8 cellular contexts compared by ENCODE assay signal in genomic region chr10:60549686-60550085, GRCh38.
DNase-seq lines count a peak whose midpoint lies in the region; ATAC-seq, FAIRE-seq and TF ChIP-seq lines count a peak whose summit lies in the region.

No MANE protein-coding gene starts in this region.

- no peaks in the 10 kb centered on the region for H3K36me3 ChIP-seq in BE2C
- no peaks in the 10 kb centered on the region for H3K36me3 ChIP-seq in GM23248 (ENCODE audit: low read depth)
- no peaks in the 10 kb centered on the region for H3K36me3 ChIP-seq in PC-9 (ENCODE audit: low read depth)

- CTCF ChIA-PET in PC-9 (lab: Charles Lee), result interaction anchor here (0.7 kb wide), 1 partner anchor 65 kb away, joined by 3 read pairs; no protein-coding TSS in a partner anchor

- H3K27me3 ChIP-seq in BE2C (no peaks in the 10 kb centered on the region), GM23248 (replicated peaks; ENCODE audit: insufficient read depth) (no peaks in the 10 kb centered on the region), PC-9 (ENCODE audit: insufficient read depth, low read depth) (no peaks in the 10 kb centered on the region)

- H3K9me3 ChIP-seq in BE2C (no peaks in the 10 kb centered on the region), GM23248 (ENCODE audit: low read depth) (no peaks in the 10 kb centered on the region), PC-9 (ENCODE audit: insufficient read depth, low read depth) (0 out of 2 replicates have a peak, but pooled peaks cover 3% of the 10 kb centered on the region)

- H3K4me3 ChIP-seq in BE2C (ENCODE audit: low read depth, low read length) (no peak overlapping the region), GM23248 (no peak overlapping the region), PC-9 (no peak overlapping the region)

- no TSS peak for BruUV-seq in PC-9 (replicated peaks; lab: Mats Ljungman, UMichigan)

- H3K79me2 ChIP-seq in GM23248 (ENCODE audit: insufficient read depth) (no peaks in the 10 kb centered on the region), PC-9 (ENCODE audit: low read depth) (no peaks in the 10 kb centered on the region)

- no peaks in the 10 kb centered on the region for H3F3A ChIP-seq in GM23248 (ENCODE audit: insufficient read depth)
- no peaks in the 10 kb centered on the region for H3F3A ChIP-seq in PC-9 (ENCODE audit: insufficient read depth, low read depth)

- POLR2A ChIA-PET in PC-9 (lab: Charles Lee; ENCODE audit: unreplicated experiment), result no interaction called here

- TF ChIP-seq CTCF in BE2C (IDR thresholded peaks at IDR 0.05; ENCODE audit: low read depth, low read length) (peak; percentile 54), PC-9 (conservative IDR thresholded peaks at IDR 0.05) (peak; percentile 63)

- no peak for ATAC-seq in GM21576 (IDR thresholded peaks at IDR 0.05; ENCODE audit: unreplicated experiment)

- in situ Hi-C loops in GM23248 (cut with MboI), result no loop called here

- H4K20me1 ChIP-seq in GM23248 (ENCODE audit: insufficient read depth) (no peaks in the 10 kb centered on the region), PC-9 (ENCODE audit: insufficient read depth) (no peaks in the 10 kb centered on the region)

- intact Hi-C loops in PC-9 (cut with micrococcal nuclease; ENCODE audit: unreplicated experiment), result loop anchor here (1.0 to 5.0 kb wide), 2 partner anchors 98 to 218 kb away; no protein-coding TSS in a partner anchor

- no peak for DNase-seq in BE2C
- DNase-seq in GM23248, result peak; percentile 20
- no peak for DNase-seq in PC-9
- peak; percentile 19 for DNase-seq in iPS-NIHi7 (ENCODE audit: extremely low spot score)
- no peak for DNase-seq in activated effector memory CD4-positive, alpha-beta T cell treated with anti-CD3 and anti-CD28 coated beads, Interleukin-2, amount 50 U/mL, for 16 hours
- DNase-seq in frontal cortex (ENCODE audit: low spot score in 2 of 2), result no peak
- no peak for DNase-seq in putamen (ENCODE audit: low spot score)

- H3K27ac ChIP-seq in GM23248 (no peak overlapping the region), PC-9 (no peak overlapping the region)

- H3K9me2 ChIP-seq in GM23248 (ENCODE audit: insufficient read depth) (no peaks in the 10 kb centered on the region), PC-9 (ENCODE audit: insufficient read depth) (no peaks in the 10 kb centered on the region)

- no peak overlapping the region for H3K9ac ChIP-seq in GM23248

- H2AFZ ChIP-seq in GM23248, result no peak overlapping the region
- H2AFZ ChIP-seq in PC-9, result no peak overlapping the region

- no peaks in the 10 kb centered on the region for H3K4me1 ChIP-seq in BE2C
- no peaks in the 10 kb centered on the region for H3K4me1 ChIP-seq in GM23248 (ENCODE audit: insufficient read depth)
- no peaks in the 10 kb centered on the region for H3K4me1 ChIP-seq in PC-9 (replicated peaks; ENCODE audit: insufficient read depth)

- FAIRE-seq in frontal cortex (lab: Jason Lieb, UNC), result no peak

- WGBS in GM23248 (ENCODE audit: low coverage in 1 of 2, low lambda C conversion rate in 2 of 2, missing lambda C conversion rate in 2 of 2), 2 experiments, result 90 to 93% methylated on average over 1 of the region's 1 CpG

- H3K4me2 ChIP-seq in GM23248 (ENCODE audit: unreplicated experiment) (no peak overlapping the region), PC-9 (no peak overlapping the region)

Comparison
In these comparisons a context has a peak if more than half of its experiments do, and no peak if none do; other contexts are left out.
1. DNase-seq: peak in GM23248 (single experiment) and iPS-NIHi7 (single experiment); none in BE2C (single experiment), PC-9 (0 of 2), activated effector memory CD4-positive, alpha-beta T cell treated with anti-CD3 and anti-CD28 coated beads, Interleukin-2, amount 50 U/mL, for 16 hours (single experiment), frontal cortex (0 of 2) and putamen (single experiment).